Comparison of ENCODE assay signal across 6 cellular contexts in genomic region chr3:31479431-31479830, GRCh38.
"Had no signal": no experiment of that assay in that cellular context is flagged by ENCODE, and none has a peak within 500 bp of the region (broad histone marks: within the 10 kb centered on the region; RNA-seq: fewer than 3 reads in every experiment).

No MANE protein-coding gene starts in this region.

- DNase-seq: GM23248, GOT3, H7, HFFc6 had no signal

- ATAC-seq: HCT116, HepG2 had no signal
